ENCODE assay signal across 9 cellular contexts in genomic region chr1:67889940-67890567, GRCh38. TPM values are rescaled to one million over a fixed set of nuclear protein-coding genes. Genes with fewer than 3 reads are reported as not detected.
DNase-seq lines count a peak whose midpoint lies in the region; ATAC-seq and TF ChIP-seq lines count a peak whose summit lies in the region.
"Had no signal": no experiment of that assay in that cellular context is flagged by ENCODE, and none has a peak within 500 bp of the region (broad histone marks: within the 10 kb centered on the region; RNA-seq: fewer than 3 reads in every experiment).

No MANE protein-coding gene starts in this region.

- H3K9me3 ChIP-seq in thoracic aorta = no peaks in the 10 kb centered on the region
- no peaks in the 10 kb centered on the region for H3K9me3 ChIP-seq in OCI-LY7 (ENCODE audit: low read length)

- H3K27ac ChIP-seq in RWPE1 = no peak overlapping the region
- no peak overlapping the region for H3K27ac ChIP-seq in thoracic aorta
- no peak overlapping the region for H3K27ac ChIP-seq in OCI-LY7 (ENCODE audit: low read depth, low read length, poor library complexity, severe bottlenecking)
- no peak overlapping the region for H3K27ac ChIP-seq in coronary artery

- peaks cover 14 to 36% of the 10 kb centered on the region in 2 donors for H3K27me3 Mint-ChIP-seq in natural killer cell treated with Interleukin-12 subunit alpha and Interleukin-12 subunit beta and Interleukin-15 and Interleukin-18, amount 100 ng/mL, for 72 hours
- H3K27me3 Mint-ChIP-seq in natural killer cell (ENCODE audit: low read depth in 2 of 2) = peaks cover 8 to 13% of the 10 kb centered on the region in 2 donors

- POLR2A ChIA-PET in RWPE1 (lab: Yijun Ruan, JAX; ENCODE audit: low non-redundant PET) (no interaction called here), OCI-LY7 (lab: Charles Lee) (no interaction called here)

- no peaks in the 10 kb centered on the region for H3K9me3 Mint-ChIP-seq in natural killer cell treated with Interleukin-12 subunit alpha and Interleukin-12 subunit beta and Interleukin-15 and Interleukin-18, amount 100 ng/mL, for 72 hours
- no peaks in the 10 kb centered on the region for H3K9me3 Mint-ChIP-seq in natural killer cell

- peak; percentile 67 to 73 for ATAC-seq in natural killer cell treated with Interleukin-12 subunit alpha and Interleukin-12 subunit beta and Interleukin-15 and Interleukin-18, amount 100 ng/mL, for 72 hours
- no peak for ATAC-seq in natural killer cell
- ATAC-seq in thoracic aorta (ENCODE audit: insufficient number of reproducible peaks, low FRiP score, low read depth) = peak; percentile 73
- no peak for ATAC-seq in GM19452 (IDR thresholded peaks at IDR 0.05; ENCODE audit: unreplicated experiment)

- no peak overlapping the region for H3K27ac Mint-ChIP-seq in natural killer cell treated with Interleukin-12 subunit alpha and Interleukin-12 subunit beta and Interleukin-15 and Interleukin-18, amount 100 ng/mL, for 72 hours
- no peak overlapping the region for H3K27ac Mint-ChIP-seq in natural killer cell
- H3K27ac Mint-ChIP-seq: activated naive CD8-positive, alpha-beta T cell had no signal

- intact Hi-C loops in natural killer cell (cut with micrococcal nuclease) (no loop called here), OCI-LY7 (cut with micrococcal nuclease; ENCODE audit: unreplicated experiment) (no loop called here)

- H3K36me3 ChIP-seq in thoracic aorta (no peaks in the 10 kb centered on the region), OCI-LY7 (ENCODE audit: insufficient read depth, low read length) (no peaks in the 10 kb centered on the region)

- DNase-seq in natural killer cell treated with Interleukin-12 subunit alpha and Interleukin-12 subunit beta and Interleukin-15 and Interleukin-18, amount 100 ng/mL, for 72 hours (ENCODE audit: low spot score) = no peak
- DNase-seq in natural killer cell (no peak), RWPE1 (ENCODE audit: low spot score) (peak; percentile 80), fibroblast of pulmonary artery (ENCODE audit: low read depth) (peak; percentile 89), thoracic aorta (ENCODE audit: low spot score) (no peak), OCI-LY7 (ENCODE audit: low spot score) (no peak), coronary artery (ENCODE audit: low spot score) (no peak)

- TF ChIP-seq CTCF in natural killer cell (IDR thresholded peaks at IDR 0.05) (no peak), RWPE1 (conservative IDR thresholded peaks at IDR 0.05; ENCODE audit: low read depth) (no peak), fibroblast of pulmonary artery (IDR thresholded peaks at IDR 0.05; ENCODE audit: low read length, missing control alignments) (no peak), thoracic aorta (IDR thresholded peaks at IDR 0.05) (no peak), OCI-LY7 (conservative IDR thresholded peaks at IDR 0.05; ENCODE audit: low read length) (no peak), coronary artery (IDR thresholded peaks at IDR 0.05) (no peak)

- no peaks in the 10 kb centered on the region for H4K20me1 ChIP-seq in OCI-LY7 (ENCODE audit: insufficient read depth, low read length)

- H3K9me2 ChIP-seq in OCI-LY7 (ENCODE audit: insufficient read depth, low read length) = no peaks in the 10 kb centered on the region

- no peaks in the 10 kb centered on the region for H3K36me3 Mint-ChIP-seq in natural killer cell treated with Interleukin-12 subunit alpha and Interleukin-12 subunit beta and Interleukin-15 and Interleukin-18, amount 100 ng/mL, for 72 hours
- no peaks in the 10 kb centered on the region for H3K36me3 Mint-ChIP-seq in natural killer cell
- H3K36me3 Mint-ChIP-seq: activated naive CD8-positive, alpha-beta T cell had no signal

- H3K4me3 Mint-ChIP-seq in natural killer cell treated with Interleukin-12 subunit alpha and Interleukin-12 subunit beta and Interleukin-15 and Interleukin-18, amount 100 ng/mL, for 72 hours = peak overlapping the region; percentile 13
- no peak overlapping the region for H3K4me3 Mint-ChIP-seq in natural killer cell
- H3K4me3 Mint-ChIP-seq: activated naive CD8-positive, alpha-beta T cell had no signal

- H3K4me2 ChIP-seq in OCI-LY7 (ENCODE audit: low read length) = no peak overlapping the region

- no peaks in the 10 kb centered on the region for H3K4me1 ChIP-seq in thoracic aorta (ENCODE audit: control insufficient read depth in 1 of 2, low read depth in 2 of 2)
- no peaks in the 10 kb centered on the region for H3K4me1 ChIP-seq in OCI-LY7 (ENCODE audit: insufficient read depth, low read length, poor library complexity, severe bottlenecking)

- no TSS peak for BruUV-seq in OCI-LY7 (replicated peaks; lab: Mats Ljungman, UMichigan)

- H3K4me3 ChIP-seq in fibroblast of pulmonary artery (replicated peaks; ENCODE audit: low read depth, low read length) (no peak overlapping the region), thoracic aorta (no peak overlapping the region), OCI-LY7 (ENCODE audit: low read depth, low read length, poor library complexity, severe bottlenecking) (no peak overlapping the region), coronary artery (no peak overlapping the region)

- CTCF ChIA-PET in RWPE1 (lab: Yijun Ruan, JAX) = interaction anchor here (0.6 to 0.7 kb wide), 2 partner anchors 52 kb away, joined by 5 to 6 read pairs; no protein-coding TSS in a partner anchor
- CTCF ChIA-PET in OCI-LY7 (lab: Charles Lee; ENCODE audit: unreplicated experiment) = no interaction called here

- peaks cover 3 to 6% of the 10 kb centered on the region in 2 donors for H3K4me1 Mint-ChIP-seq in natural killer cell treated with Interleukin-12 subunit alpha and Interleukin-12 subunit beta and Interleukin-15 and Interleukin-18, amount 100 ng/mL, for 72 hours (ENCODE audit: low read depth in 2 of 2)
- H3K4me1 Mint-ChIP-seq in natural killer cell = peaks cover 0 to 5% of the 10 kb centered on the region in 2 donors

- H2AFZ ChIP-seq in OCI-LY7 (ENCODE audit: low read length) = no peak overlapping the region

- no peaks in the 10 kb centered on the region for H3K27me3 ChIP-seq in thoracic aorta (replicated peaks; ENCODE audit: insufficient read depth)

- no peaks in the 10 kb centered on the region for H3K79me2 ChIP-seq in OCI-LY7 (ENCODE audit: insufficient read depth, low read depth, low read length)

RNA-seq across cellular contexts. Expression of gene GNG12, which starts 56.8 kb away (rescaled TPM):
- under 1 TPM; 0.21 to 0.28 TPM for total RNA-seq in natural killer cell treated with Interleukin-12 subunit alpha and Interleukin-12 subunit beta and Interleukin-15 and Interleukin-18, amount 100 ng/mL, for 72 hours
- total RNA-seq in natural killer cell (not detected), thoracic aorta (100 to 1,000 TPM; 116 to 137 TPM), OCI-LY7 (2022) (0.10 TPM in 1 of 2 replicates, not detected in the other)
- total RNA-seq in OCI-LY7 (2014; rRNA removed; shearing (Covaris generic)) = not detected in 2 replicates

Comparison
In these comparisons a context has a peak if more than half of its experiments do, and no peak if none do; other contexts are left out.
1. ATAC-seq: peak in natural killer cell treated with Interleukin-12 subunit alpha and Interleukin-12 subunit beta and Interleukin-15 and Interleukin-18, amount 100 ng/mL, for 72 hours (2 of 2) and thoracic aorta (single experiment); none in natural killer cell (0 of 3) and GM19452 (single experiment).
2. DNase-seq: peak in RWPE1 (single experiment) and fibroblast of pulmonary artery (single experiment); none in natural killer cell treated with Interleukin-12 subunit alpha and Interleukin-12 subunit beta and Interleukin-15 and Interleukin-18, amount 100 ng/mL, for 72 hours (single experiment), natural killer cell (single experiment), thoracic aorta (single experiment), OCI-LY7 (single experiment) and coronary artery (single experiment).
3. RNA of gene GNG12, which starts 56.8 kb away (total RNA-seq): 116 to 137 TPM in thoracic aorta; 0.21 to 0.28 TPM in natural killer cell treated with Interleukin-12 subunit alpha and Interleukin-12 subunit beta and Interleukin-15 and Interleukin-18, amount 100 ng/mL, for 72 hours, 0.10 TPM in OCI-LY7 and not detected in natural killer cell; every median in the first group is over 10 times any median in the second.